In genomic region chr5:39891376-39891775, GRCh38 we compare ENCODE assay signal across 23 cellular contexts.
A peak's percentile ranks its signal among the peaks of the same experiment; 100 is the strongest.
DNase-seq lines count a peak whose midpoint lies in the region; ATAC-seq and TF ChIP-seq lines count a peak whose summit lies in the region.
"Had no signal": no experiment of that assay in that cellular context is flagged by ENCODE, and none has a peak within 500 bp of the region (broad histone marks: within the 10 kb centered on the region; RNA-seq: fewer than 3 reads in every experiment).

No MANE protein-coding gene starts in this region.

- H3K36me3 ChIP-seq in left lung, result no peaks in the 10 kb centered on the region
- H3K36me3 ChIP-seq: Peyer's patch, spleen, WERI-Rb-1 had no signal

- no peak overlapping the region for H3K27ac ChIP-seq in left lung
- H3K27ac ChIP-seq: foreskin keratinocyte, Peyer's patch, spleen, WERI-Rb-1 had no signal

- no peaks in the 10 kb centered on the region for H3K4me1 ChIP-seq in left lung
- H3K4me1 ChIP-seq: foreskin keratinocyte, Peyer's patch, spleen had no signal

- H3K4me3 ChIP-seq in left lung, result no peak overlapping the region
- H3K4me3 ChIP-seq: lung, Peyer's patch, spleen had no signal

- TF ChIP-seq CTCF in left lung (IDR thresholded peaks at IDR 0.05), result no peak

- intact Hi-C loops in left lung (cut with DNase I), result no loop called here

- H3K9me3 ChIP-seq in left lung, result no peaks in the 10 kb centered on the region
- H3K9me3 ChIP-seq: Peyer's patch had no signal

- no peaks in the 10 kb centered on the region for H3K27me3 ChIP-seq in left lung
- H3K27me3 ChIP-seq: foreskin keratinocyte, Peyer's patch, spleen had no signal

- DNase-seq in LHCN-M2 (ENCODE audit: low read depth) (peak; percentile 76), astrocyte of the hippocampus (ENCODE audit: low read depth, low spot score) (peak; percentile 22), fibroblast of the conjunctiva (ENCODE audit: low read depth) (peak; percentile 47), left lung (no peak), COLO829 (ENCODE audit: low spot score) (no peak), OCI-M1 (lab: John Stamatoyannopoulos, UW) (no peak)
- DNase-seq: activated CD4-positive, alpha-beta T cell treated with anti-CD3 and anti-CD28 coated beads, Interleukin-2, amount 10 ng/mL, durations not matched to agents 7 days and 5 days; activated naive CD8-positive, alpha-beta T cell treated with anti-CD3 and anti-CD28 coated beads for 36 hours; DMS79; foreskin keratinocyte; HFFc6; hypothalamus; NCI-H1436; NCI-H2107; NCI-H446 treated with DMSO at 0.1 percent for 48 hours; Peyer's patch; spleen; stimulated activated CD4-positive, alpha-beta T cell treated with anti-CD3 and anti-CD28 coated beads, Interleukin-4, amount 100 ng/mL, for 1 hour; stimulated activated naive CD4-positive, alpha-beta T cell; T-helper 17 cell; WERI-Rb-1 had no signal

- no peak for ATAC-seq in left lung
- ATAC-seq in HG03439 (IDR thresholded peaks at IDR 0.05; ENCODE audit: unreplicated experiment), result no peak
- ATAC-seq: foreskin keratinocyte, T-helper 17 cell had no signal

Comparison
In these comparisons a context has a peak if more than half of its experiments do, and no peak if none do; other contexts are left out.
1. DNase-seq: peak in LHCN-M2 (single experiment), astrocyte of the hippocampus (single experiment) and fibroblast of the conjunctiva (single experiment); none in left lung (0 of 2), COLO829 (single experiment) and OCI-M1 (single experiment).